In the genomic region with DNA sequence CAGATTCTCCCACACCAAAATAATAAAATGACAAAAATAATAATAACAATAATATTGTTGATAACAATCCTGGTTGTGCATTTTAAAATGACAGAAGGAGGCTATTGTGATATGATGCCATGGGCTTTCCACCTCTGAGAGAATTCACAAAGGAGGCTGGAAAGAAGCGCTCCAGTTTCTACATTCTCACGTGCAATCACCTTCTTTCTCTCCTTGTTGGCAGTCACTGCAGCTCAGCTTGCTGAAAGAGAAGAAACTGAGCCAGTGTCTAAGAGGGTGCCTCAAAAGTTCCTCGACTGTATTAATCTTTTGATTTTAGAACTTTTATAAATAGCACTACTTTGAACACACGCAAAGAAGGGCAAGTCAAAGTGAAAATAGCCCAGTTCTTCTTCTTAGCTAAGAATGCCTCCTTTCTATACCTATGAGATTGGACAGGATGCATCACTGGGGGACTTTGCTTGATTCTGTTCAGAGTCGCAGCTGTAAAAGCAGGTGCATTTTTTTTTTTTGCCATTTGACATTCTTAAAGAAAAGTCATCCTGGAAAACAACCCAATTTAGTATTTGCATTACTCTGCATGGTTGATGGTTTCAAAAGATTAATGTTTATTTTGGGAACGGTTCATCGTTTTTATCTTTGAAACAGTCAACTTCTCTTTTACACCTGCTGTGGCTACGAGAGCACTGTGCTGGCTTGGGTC, we compare ENCODE assay signal across 13 cellular contexts. TPM values are rescaled to one million over a fixed set of nuclear protein-coding genes. Genes with fewer than 3 reads are reported as not detected.
A peak's percentile ranks its signal among the peaks of the same experiment; 100 is the strongest.
DNase-seq lines count a peak whose midpoint lies in the region; ATAC-seq, FAIRE-seq and TF ChIP-seq lines count a peak whose summit lies in the region.
"Had no signal": no experiment of that assay in that cellular context is flagged by ENCODE, and none has a peak within 500 bp of the region (broad histone marks: within the 10 kb centered on the region; RNA-seq: fewer than 3 reads in every experiment).

No MANE protein-coding gene starts in this region.

- no peak for TF ChIP-seq POLR2A in GM12878 (IDR thresholded peaks at IDR 0.05; ENCODE audit: low read depth, low read length)

- H3K4me1 ChIP-seq in GM12878 (ENCODE audit: control insufficient read depth, insufficient read depth, low read length) (peaks cover 58% of the 10 kb centered on the region), A673 (ENCODE audit: insufficient read depth, low read length, poor library complexity, severe bottlenecking) (no peaks in the 10 kb centered on the region)

- H3K4me3 Mint-ChIP-seq in HFFc6 = no peak overlapping the region

- no peaks in the 10 kb centered on the region for H3K9me3 Mint-ChIP-seq in HFFc6

- H3K9ac ChIP-seq in GM12878 (ENCODE audit: control insufficient read depth, insufficient read depth, low read length) = peak overlapping the region; percentile 67

- no peak overlapping the region for H3K27ac Mint-ChIP-seq in HFFc6

- no peaks in the 10 kb centered on the region for H3K36me3 Mint-ChIP-seq in HFFc6 (ENCODE audit: low read depth)

- no peaks in the 10 kb centered on the region; the same call in 1 of the 2 replicates for H3K27me3 Mint-ChIP-seq in HFFc6 (ENCODE audit: insufficient read depth)

- H3K36me3 ChIP-seq in GM12878 (ENCODE audit: control insufficient read depth in 2 of 2, insufficient read depth in 2 of 2, low read length in 1 of 2) = no peaks in the 10 kb centered on the region
- H3K36me3 ChIP-seq in A673 (ENCODE audit: insufficient read depth, low read length, poor library complexity, severe bottlenecking) = no peaks in the 10 kb centered on the region

- WGBS in GM12878 (ENCODE audit: insufficient coverage, insufficient replicate concordance, low lambda C conversion rate, missing lambda C conversion rate) = under 1% methylated on average over 8 of the region's 8 CpGs

- H3K27ac ChIP-seq in GM12878 (ENCODE audit: control insufficient read depth, insufficient read depth) = peak overlapping the region; percentile 79
- H3K27ac ChIP-seq in A673 (ENCODE audit: low read depth, low read length, poor library complexity, severe bottlenecking) = no peak overlapping the region
- H3K27ac ChIP-seq: HL-60 had no signal

- SMC1A ChIA-PET in GM12878 (lab: Charles Lee; ENCODE audit: uncharacterized antibody, unreplicated experiment) = interaction anchor here (0.8 to 18.4 kb wide), 7 partner anchors 8 to 83 kb away, joined by 3 to 505 read pairs (median 12); partner anchors contain the start of gene SUB1

- no TSS peak for BruUV-seq in GM12878 (replicated peaks; lab: Mats Ljungman, UMichigan)
- BruUV-seq in A673 (replicated peaks; lab: Mats Ljungman, UMichigan) = no TSS peak

- TF ChIP-seq CTCF in GM12878 (IDR thresholded peaks at IDR 0.05 in 2 of 3, conservative IDR thresholded peaks at IDR 0.05 in 1 of 3; ENCODE audit: control insufficient read depth in 2 of 3, extremely low read depth in 1 of 3, insufficient read depth in 1 of 3, low read depth in 3 of 3, low read length in 3 of 3) (no peak; a peak in 1 of 6 replicates), A673 (conservative IDR thresholded peaks at IDR 0.05; ENCODE audit: low read depth, low read length) (no peak), HFFc6 (IDR thresholded peaks at IDR 0.05) (no peak)

- intact Hi-C loops in GM12878 (cut with micrococcal nuclease; ENCODE audit: unreplicated experiment) = loop anchor here (1.0 to 2.0 kb wide), 4 partner anchors 10 to 41 kb away; no protein-coding TSS in a partner anchor
- intact Hi-C loops in A673 (cut with micrococcal nuclease; ENCODE audit: unreplicated experiment) = no loop called here

- DNase-seq in GM12878 (ENCODE audit: low read depth, low spot score) (peak; percentile 91), SKM-1 (lab: John Stamatoyannopoulos, UW; ENCODE audit: unreplicated experiment) (no peak), NCI-H1694 treated with DMSO at 0.1 percent for 48 hours (lab: John Stamatoyannopoulos, UW) (no peak), A673 (ENCODE audit: low spot score) (no peak), HFFc6 (no peak)
- DNase-seq: activated CD8-positive, alpha-beta memory T cell treated with anti-CD3 and anti-CD28 coated beads, Interleukin-2, amount 50 U/mL, for 4 hours; DMS79; NCI-H2081 had no signal

- H4K20me1 ChIP-seq in GM12878 (ENCODE audit: control insufficient read depth, insufficient read depth) = no peaks in the 10 kb centered on the region

- peak overlapping the region; percentile 58 for H3K4me2 ChIP-seq in GM12878 (ENCODE audit: control insufficient read depth, insufficient read depth)

- POLR2A ChIA-PET in GM12878 (lab: Charles Lee) = interaction anchor here (0.8 to 5.8 kb wide), 8 partner anchors 11 to 42 kb away, joined by 3 to 68 read pairs (median 4); partner anchors contain the start of gene SUB1
- POLR2A ChIA-PET in A673 (lab: Charles Lee; ENCODE audit: low non-redundant PET) = no interaction called here

- CTCF ChIA-PET in GM12878 (lab: Yijun Ruan, JAX) (interaction anchor here (0.6 to 6.4 kb wide), 10 partner anchors 11 to 83 kb away, joined by 3 to 38 read pairs (median 12); partner anchors contain the start of gene SUB1), A673 (lab: Charles Lee) (no interaction called here)

- ATAC-seq in GM18867 (IDR thresholded peaks at IDR 0.05; ENCODE audit: unreplicated experiment) (peak; percentile 92), GM21526 (IDR thresholded peaks at IDR 0.05; ENCODE audit: low FRiP score, unreplicated experiment) (peak; percentile 89), HG03135 (IDR thresholded peaks at IDR 0.05; ENCODE audit: unreplicated experiment) (peak; percentile 87), GM12878 (peak; percentile 82)

- H3K9me3 ChIP-seq in GM12878 (replicated peaks; ENCODE audit: control insufficient read depth, insufficient read depth, low read length) (no peaks in the 10 kb centered on the region), A673 (ENCODE audit: low read depth, low read length, poor library complexity, severe bottlenecking) (no peaks in the 10 kb centered on the region)

- TF ChIP-seq RAD21 in GM12878 (IDR thresholded peaks at IDR 0.05; ENCODE audit: insufficient read depth, low read depth, low read length) = peak; percentile 34

- H3K27me3 ChIP-seq in GM12878 (replicated peaks in 1 of 2; ENCODE audit: control insufficient read depth in 2 of 2, insufficient read depth in 2 of 2, low read length in 1 of 2) (no peaks in the 10 kb centered on the region), A673 (replicated peaks; ENCODE audit: insufficient read depth, low read depth, low read length, poor library complexity) (no peaks in the 10 kb centered on the region)

- peaks cover 6% of the 10 kb centered on the region; the same call in 1 of the 2 replicates for H3K4me1 Mint-ChIP-seq in HFFc6 (ENCODE audit: low read depth)

- peaks cover 9% of the 10 kb centered on the region for H3K79me2 ChIP-seq in GM12878 (ENCODE audit: control insufficient read depth, insufficient read depth, low read length)

- H2AFZ ChIP-seq in GM12878 (ENCODE audit: control insufficient read depth, low read depth, low read length) = no peak overlapping the region

- FAIRE-seq in GM12878 (lab: Jason Lieb, UNC) = peak; percentile 59
- FAIRE-seq: bronchial epithelial cell had no signal

- RAD21 ChIA-PET in GM12878 (lab: Charles Lee; ENCODE audit: unreplicated experiment) = interaction anchor here (1.1 to 8.8 kb wide), 8 partner anchors 11 to 83 kb away, joined by 5 to 94 read pairs (median 16); partner anchors contain the start of gene SUB1

- H3K4me3 ChIP-seq in GM12878 (0 out of 2 replicates have a peak overlapping the region, but pooled peaks have one; percentile 50), A673 (ENCODE audit: low read depth, low read length, poor library complexity, severe bottlenecking) (no peak overlapping the region)

- peak; percentile 92 to 95 for TF ChIP-seq EP300 in GM12878 (IDR thresholded peaks at IDR 0.05; ENCODE audit: borderline replicate concordance in 1 of 2, control insufficient read depth in 1 of 2, low read depth in 2 of 2, low read length in 2 of 2)

- in situ Hi-C loops in GM12878 (cut with MboI) = no loop called here

TF ChIP-seq in GM12878, 131 proteins besides CTCF, POLR2A, EP300 and RAD21 (continues in another document):
- TF ChIP-seq CREM (IDR thresholded peaks at IDR 0.05; ENCODE audit: low read depth) (peak; percentile 92), SRF (IDR thresholded peaks at IDR 0.05; ENCODE audit: low read depth in 2 of 2, low read length in 2 of 2) (0 out of 4 replicates have a peak, but pooled peaks of 1 of the 2 experiments have one; percentile 26), SIX5 (IDR thresholded peaks at IDR 0.05; ENCODE audit: low read depth, low read length, severe bottlenecking) (no peak), BACH1 (IDR thresholded peaks at IDR 0.05; ENCODE audit: borderline replicate concordance) (no peak), FOS (IDR thresholded peaks at IDR 0.05; ENCODE audit: borderline replicate concordance, extremely low read depth, insufficient read length) (no peak)
- TF ChIP-seq, protein P1, sequence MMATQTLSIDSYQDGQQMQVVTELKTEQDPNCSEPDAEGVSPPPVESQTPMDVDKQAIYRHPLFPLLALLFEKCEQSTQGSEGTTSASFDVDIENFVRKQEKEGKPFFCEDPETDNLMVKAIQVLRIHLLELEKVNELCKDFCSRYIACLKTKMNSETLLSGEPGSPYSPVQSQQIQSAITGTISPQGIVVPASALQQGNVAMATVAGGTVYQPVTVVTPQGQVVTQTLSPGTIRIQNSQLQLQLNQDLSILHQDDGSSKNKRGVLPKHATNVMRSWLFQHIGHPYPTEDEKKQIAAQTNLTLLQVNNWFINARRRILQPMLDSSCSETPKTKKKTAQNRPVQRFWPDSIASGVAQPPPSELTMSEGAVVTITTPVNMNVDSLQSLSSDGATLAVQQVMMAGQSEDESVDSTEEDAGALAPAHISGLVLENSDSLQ (IDR thresholded peaks at IDR 0.05) = no peak

RNA-seq across cellular contexts. Expression of gene SUB1, which starts 12.4 kb away (rescaled TPM):
- 242 and 247 TPM in 2 replicates for total RNA-seq in GM12878 (2013; cell fraction: nucleolus; rRNA removed)
- total RNA-seq in GM12878 (2014; rRNA removed) = 468 and 620 TPM in 2 replicates
- 1,079 and 1,213 TPM in 2 replicates for total RNA-seq in GM12878 (2014; rRNA removed; fragmentation: Illumina TruSeq; extraction: Trizol)
- total RNA-seq in GM12878 (2021) = 790 and 824 TPM in 2 replicates
- polyA plus RNA-seq in GM12878 (2011; ENCODE audit: low read depth) = 219 TPM
- 1,077 and 2,276 TPM in 2 replicates for polyA plus RNA-seq in GM12878 (2011; rRNA removed)
- polyA plus RNA-seq in GM12878 (2011; cell fraction: cytosol; rRNA removed) = 139 and 199 TPM in 2 replicates
- polyA plus RNA-seq in GM12878 (2011; cell fraction: nucleus; rRNA removed) = 177 and 416 TPM in 2 replicates
- 596 and 637 TPM in 2 replicates for polyA plus RNA-seq in GM12878 (2012)
- polyA plus RNA-seq in GM12878 (2014; fragmentation: Illumina TruSeq; extraction: Trizol) = 871 and 973 TPM in 2 replicates
- 1,000 to 10,000 TPM; 1,885 to 2,316 TPM for polyA plus RNA-seq in GM12878 (2014; fragmentation: Nextera tagmentation; extraction: Ambion mirVana)
- 789 and 1,035 TPM in 2 replicates for polyA plus RNA-seq in GM12878 (2014; rRNA removed)
- 1,000 to 10,000 TPM; 2,588 to 2,785 TPM for polyA plus RNA-seq in GM12878 (2016; fragmentation: Nextera tagmentation; extraction: Ambion mirVana)
- 84.2 and 91.5 TPM in 2 replicates for polyA minus RNA-seq in GM12878 (2011; rRNA and poly(A)+ RNA removed)
- polyA minus RNA-seq in GM12878 (2011; cell fraction: cytosol; rRNA and poly(A)+ RNA removed) = 42.5 and 72.6 TPM in 2 replicates
- 133 and 270 TPM in 2 replicates for polyA minus RNA-seq in GM12878 (2011; cell fraction: nucleus; rRNA and poly(A)+ RNA removed)
- total RNA-seq in A673 (2021) = 324 and 331 TPM in 2 replicates
- total RNA-seq in HFFc6 (2021; fragmentation: NEBNext Ultra II Directional; extraction: Animal tissue kit (Norgen Biotek cat#: 25700)) = 100 to 1,000 TPM; 288 to 354 (median 319) TPM
